Comparison of ENCODE assay signal across 9 cellular contexts in genomic region chr2:219057709-219058540, GRCh38. TPM values are rescaled to one million over a fixed set of nuclear protein-coding genes. Genes with fewer than 3 reads are reported as not detected.
DNase-seq lines count a peak whose midpoint lies in the region; ATAC-seq and TF ChIP-seq lines count a peak whose summit lies in the region.
"Had no signal": no experiment of that assay in that cellular context is flagged by ENCODE, and none has a peak within 500 bp of the region (broad histone marks: within the 10 kb centered on the region; RNA-seq: fewer than 3 reads in every experiment).

No MANE protein-coding gene starts in this region.

- H3K27ac ChIP-seq in uterus = no peak overlapping the region

- peak; percentile 96 for ATAC-seq in GM21786 (IDR thresholded peaks at IDR 0.05; ENCODE audit: unreplicated experiment)
- peak; percentile 91 to 94 for ATAC-seq in activated naive CD4-positive, alpha-beta T cell treated with anti-CD3 and anti-CD28 coated beads, Interleukin-2, amount 50 U/mL, for 72 hours
- ATAC-seq in left cardiac atrium = peak; percentile 91 to 93

- intact Hi-C loops in left cardiac atrium (cut with DNase I) (loop anchor here (5.0 to 10.0 kb wide), 3 partner anchors 64 to 247 kb away; partner anchors contain the start of gene PTPRN (in 2 of the 2)), uterus (cut with DNase I; ENCODE audit: low total_unique reads) (loop anchor here (5.0 kb wide), 1 partner anchor 99 kb away; no protein-coding TSS in a partner anchor)

- peaks cover 51% of the 10 kb centered on the region for H3K27me3 Mint-ChIP-seq in progenitor cell of endocrine pancreas

- H3K9me3 ChIP-seq in uterus = no peaks in the 10 kb centered on the region

- peak; percentile 86 for TF ChIP-seq CTCF in LNCAP (IDR thresholded peaks at IDR 0.05)
- peak; percentile 92 for TF ChIP-seq CTCF in progenitor cell of endocrine pancreas (IDR thresholded peaks at IDR 0.05; ENCODE audit: unreplicated experiment)
- peak; percentile 81 to 96 (median 87) for TF ChIP-seq CTCF in uterus (IDR thresholded peaks at IDR 0.05)

- TF ChIP-seq POLR2A in uterus (IDR thresholded peaks at IDR 0.05) = no peak

- no peaks in the 10 kb centered on the region for H3K36me3 ChIP-seq in uterus

- DNase-seq in DMS79 (lab: John Stamatoyannopoulos, UW) (peak; percentile 40), SKM-1 (lab: John Stamatoyannopoulos, UW; ENCODE audit: unreplicated experiment) (peak; percentile 19), left cardiac atrium (peak; percentile 76), progenitor cell of endocrine pancreas (ENCODE audit: low spot score, unreplicated experiment) (peak; percentile 72), uterus (peak; percentile 46 to 69)
- peak; percentile 74 to 84 for DNase-seq in activated naive CD4-positive, alpha-beta T cell treated with anti-CD3 and anti-CD28 coated beads, Interleukin-2, amount 50 U/mL, for 72 hours (ENCODE audit: low spot score in 2 of 2)

- H3K4me1 Mint-ChIP-seq in progenitor cell of endocrine pancreas (ENCODE audit: low read depth) = peaks cover 11% of the 10 kb centered on the region

- H3K27me3 ChIP-seq in uterus = peaks cover 18 to 48% of the 10 kb centered on the region in 2 donors

- no peak overlapping the region for H3K4me3 ChIP-seq in uterus

- H3K36me3 Mint-ChIP-seq in activated naive CD4-positive, alpha-beta T cell treated with anti-CD3 and anti-CD28 coated beads, Interleukin-2, amount 50 U/mL, for 72 hours = no peaks in the 10 kb centered on the region
- H3K36me3 Mint-ChIP-seq in progenitor cell of endocrine pancreas (ENCODE audit: insufficient read depth) = peaks cover 2% of the 10 kb centered on the region

- peak overlapping the region; percentile 84 for H3K4me3 Mint-ChIP-seq in progenitor cell of endocrine pancreas (ENCODE audit: low read depth)

- no peaks in the 10 kb centered on the region for H3K9me3 Mint-ChIP-seq in activated naive CD4-positive, alpha-beta T cell treated with anti-CD3 and anti-CD28 coated beads, Interleukin-2, amount 50 U/mL, for 72 hours
- no peaks in the 10 kb centered on the region for H3K9me3 Mint-ChIP-seq in progenitor cell of endocrine pancreas (ENCODE audit: low read depth)

- H3K4me1 ChIP-seq in uterus = peaks cover 0 to 33% of the 10 kb centered on the region in 2 donors

- no peak overlapping the region for H3K27ac Mint-ChIP-seq in activated naive CD4-positive, alpha-beta T cell treated with anti-CD3 and anti-CD28 coated beads, Interleukin-2, amount 50 U/mL, for 72 hours
- no peak overlapping the region for H3K27ac Mint-ChIP-seq in progenitor cell of endocrine pancreas

RNA-seq across cellular contexts. Expression of gene IHH, which starts 2.8 kb away (rescaled TPM):
- total RNA-seq in activated naive CD4-positive, alpha-beta T cell treated with anti-CD3 and anti-CD28 coated beads, Interleukin-2, amount 50 U/mL, for 72 hours = under 1 TPM in 1 of 2 donors, not detected in 1; 0.14 TPM
- total RNA-seq in left cardiac atrium (not detected), progenitor cell of endocrine pancreas (17.3 and 24.1 TPM in 2 replicates), uterus (under 1 TPM in 1 of 4 donors, not detected in 3; 0.83 TPM)
- total RNA-seq: glomerular endothelial cell had no signal

RNA-seq across cellular contexts. Expression of gene CFAP65, which starts 16.6 kb away (rescaled TPM):
- not detected for total RNA-seq in activated naive CD4-positive, alpha-beta T cell treated with anti-CD3 and anti-CD28 coated beads, Interleukin-2, amount 50 U/mL, for 72 hours
- total RNA-seq in left cardiac atrium (not detected), progenitor cell of endocrine pancreas (0.65 and 0.67 TPM in 2 replicates), uterus (1 to 10 TPM in 3 of 4 donors, under 1 TPM in 1; 0.21 to 3.5 (median 1.9) TPM)
- total RNA-seq: glomerular endothelial cell had no signal

Comparison
In these comparisons a context has a peak if more than half of its experiments do, and no peak if none do; other contexts are left out.
1. DNase-seq: peak in every context shown above with its lines; median percentile 79 in activated naive CD4-positive, alpha-beta T cell treated with anti-CD3 and anti-CD28 coated beads, Interleukin-2, amount 50 U/mL, for 72 hours; 76 in left cardiac atrium; 72 in progenitor cell of endocrine pancreas; 58 in uterus; 40 in DMS79; 19 in SKM-1.